13 cellular contexts compared by ENCODE assay signal in the genomic region with DNA sequence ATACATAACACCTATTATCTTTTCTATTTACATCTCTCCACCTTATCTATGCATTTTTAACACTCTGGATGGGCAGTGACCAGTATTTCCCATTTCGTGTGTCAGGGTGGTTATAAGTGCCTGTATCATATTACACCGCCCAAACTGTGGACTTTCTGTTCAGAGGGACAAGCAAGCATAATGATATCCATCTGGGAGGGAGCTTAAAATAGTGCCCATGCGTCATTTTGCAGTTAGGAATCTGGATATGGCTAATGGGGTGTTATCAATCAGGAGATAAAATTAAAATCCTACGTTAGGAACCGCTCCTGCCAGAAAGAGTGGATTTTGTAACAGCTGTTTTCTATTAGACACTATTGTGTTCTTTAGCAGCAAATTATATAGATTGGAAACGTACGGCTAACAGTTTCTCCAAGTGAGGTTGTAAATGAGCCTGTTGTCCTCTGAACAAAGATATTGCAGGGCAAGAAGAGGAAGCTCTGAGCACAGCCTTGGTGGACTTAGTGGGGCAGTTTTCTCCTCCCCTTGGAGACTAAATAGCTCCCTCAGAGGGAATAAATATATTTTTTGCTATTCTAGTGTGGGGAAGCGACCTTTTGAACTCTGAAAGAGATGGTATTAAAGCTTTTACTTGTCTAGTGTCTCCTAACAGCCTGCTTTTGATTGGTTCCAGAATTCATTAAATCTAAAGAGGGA.
A peak's percentile ranks its signal among the peaks of the same experiment; 100 is the strongest.
DNase-seq lines count a peak whose midpoint lies in the region; ATAC-seq and TF ChIP-seq lines count a peak whose summit lies in the region.
"Had no signal": no experiment of that assay in that cellular context is flagged by ENCODE, and none has a peak within 500 bp of the region (broad histone marks: within the 10 kb centered on the region; RNA-seq: fewer than 3 reads in every experiment).

No MANE protein-coding gene starts in this region.

- no peak for TF ChIP-seq CTCF in fibroblast of the aortic adventitia (IDR thresholded peaks at IDR 0.05; ENCODE audit: insufficient read depth, low read length)

- no peak overlapping the region for H3K27ac Mint-ChIP-seq in activated T-helper 17 cell treated with anti-CD3 and anti-CD28 coated beads, Interleukin-2, amount 50 U/mL, for 72 hours
- H3K27ac Mint-ChIP-seq: activated CD4-positive, alpha-beta memory T cell treated with anti-CD3 and anti-CD28 coated beads for 36 hours had no signal

- ATAC-seq in left ventricle myocardium superior: peak; percentile 38
- no peak for ATAC-seq in Right ventricle myocardium superior (ENCODE audit: poor library complexity)
- ATAC-seq in HG02884 (IDR thresholded peaks at IDR 0.05; ENCODE audit: unreplicated experiment): no peak
- ATAC-seq in activated T-helper 17 cell treated with anti-CD3 and anti-CD28 coated beads, Interleukin-2, amount 50 U/mL, for 72 hours (replicated peaks): no peak
- ATAC-seq: left lobe of liver had no signal

- DNase-seq in left ventricle myocardium superior: no peak
- no peak for DNase-seq in Right ventricle myocardium superior
- peak; percentile 80 for DNase-seq in NCI-H748 (lab: John Stamatoyannopoulos, UW; ENCODE audit: unreplicated experiment)
- peak; percentile 99 for DNase-seq in fibroblast of the aortic adventitia (ENCODE audit: low read depth)
- no peak for DNase-seq in NCI-H2196 treated with DMSO at 0.1 percent for 48 hours (lab: John Stamatoyannopoulos, UW; ENCODE audit: unreplicated experiment)
- no peak for DNase-seq in iPS-NIHi7 (ENCODE audit: extremely low spot score)
- DNase-seq: activated CD4-positive, alpha-beta memory T cell treated with anti-CD3 and anti-CD28 coated beads for 36 hours; testis had no signal

- peaks cover 6% of the 10 kb centered on the region for H3K9me3 Mint-ChIP-seq in activated T-helper 17 cell treated with anti-CD3 and anti-CD28 coated beads, Interleukin-2, amount 50 U/mL, for 72 hours

- H3K4me1 Mint-ChIP-seq in activated T-helper 17 cell treated with anti-CD3 and anti-CD28 coated beads, Interleukin-2, amount 50 U/mL, for 72 hours: no peaks in the 10 kb centered on the region

- H3K4me3 ChIP-seq in fibroblast of the aortic adventitia (ENCODE audit: low read depth, low read length): no peak overlapping the region
- H3K4me3 ChIP-seq: adrenal gland, prostate gland, testis had no signal

- intact Hi-C loops in left ventricle myocardium superior (cut with micrococcal nuclease) (no loop called here), Right ventricle myocardium superior (cut with DNase I) (no loop called here)

- no peaks in the 10 kb centered on the region for H3K36me3 Mint-ChIP-seq in activated T-helper 17 cell treated with anti-CD3 and anti-CD28 coated beads, Interleukin-2, amount 50 U/mL, for 72 hours (ENCODE audit: low read depth)
- H3K36me3 Mint-ChIP-seq: activated CD4-positive, alpha-beta memory T cell treated with anti-CD3 and anti-CD28 coated beads for 36 hours had no signal

- no peak overlapping the region for H3K4me3 Mint-ChIP-seq in activated T-helper 17 cell treated with anti-CD3 and anti-CD28 coated beads, Interleukin-2, amount 50 U/mL, for 72 hours
- H3K4me3 Mint-ChIP-seq: activated CD4-positive, alpha-beta memory T cell treated with anti-CD3 and anti-CD28 coated beads for 36 hours had no signal

- no peaks in the 10 kb centered on the region for H3K27me3 Mint-ChIP-seq in activated T-helper 17 cell treated with anti-CD3 and anti-CD28 coated beads, Interleukin-2, amount 50 U/mL, for 72 hours
- H3K27me3 Mint-ChIP-seq: activated CD4-positive, alpha-beta memory T cell treated with anti-CD3 and anti-CD28 coated beads for 36 hours had no signal

Comparison
In these comparisons a context has a peak if more than half of its experiments do, and no peak if none do; other contexts are left out.
1. DNase-seq: peak in NCI-H748 (single experiment) and fibroblast of the aortic adventitia (single experiment); none in left ventricle myocardium superior (single experiment), Right ventricle myocardium superior (single experiment), NCI-H2196 treated with DMSO at 0.1 percent for 48 hours (single experiment) and iPS-NIHi7 (single experiment).